In genomic region chr16:66717112-66717675, GRCh38 we compare ENCODE assay signal across 1 cellular context.
TF ChIP-seq lines count a peak whose summit lies in the region.

No MANE protein-coding gene starts in this region.

TF ChIP-seq in K562, 482 proteins besides CTCF, POLR2A, EP300 and RAD21 (continued from another document):
- no peak for TF ChIP-seq TFE3 (CRISPR knock-in tag; IDR thresholded peaks at IDR 0.05)
- no peak for TF ChIP-seq SRF (CRISPR knock-in tag; IDR thresholded peaks at IDR 0.05)
- TF ChIP-seq E2F8 (IDR thresholded peaks at IDR 0.05; ENCODE audit: low read depth, partially characterized antibody), result peak; percentile 51
- TF ChIP-seq ZNF609 (CRISPR knock-in tag; IDR thresholded peaks at IDR 0.05; ENCODE audit: borderline replicate concordance), result no peak
- no peak for TF ChIP-seq TGIF2 (CRISPR knock-in tag; IDR thresholded peaks at IDR 0.05)
- TF ChIP-seq HMGXB4 (CRISPR knock-in tag; IDR thresholded peaks at IDR 0.05), result no peak
- no peak for TF ChIP-seq FOXA3 (CRISPR knock-in tag; conservative IDR thresholded peaks at IDR 0.05 in 1 of 2, IDR thresholded peaks at IDR 0.05 in 1 of 2)
- no peak for TF ChIP-seq WHSC1 (IDR thresholded peaks at IDR 0.05; ENCODE audit: low read length)
- TF ChIP-seq SUPT5H (IDR thresholded peaks at IDR 0.05), result peak; percentile 62
- no peak for TF ChIP-seq ATF2 (CRISPR knock-in tag; IDR thresholded peaks at IDR 0.05)
- peak; percentile 26; the same call in 1 of the 2 replicates for TF ChIP-seq POLR2AphosphoS5 (IDR thresholded peaks at IDR 0.05; ENCODE audit: control insufficient read depth, insufficient read depth, low read depth, low read length)
- TF ChIP-seq SPI1 (IDR thresholded peaks at IDR 0.05; ENCODE audit: borderline replicate concordance, low read depth, low read length), result 0 out of 2 replicates have a peak, but pooled peaks have one; percentile 1
- no peak for TF ChIP-seq ZFP91 (CRISPR knock-in tag; IDR thresholded peaks at IDR 0.05)
- no peak for TF ChIP-seq KLF6 (CRISPR knock-in tag; IDR thresholded peaks at IDR 0.05; ENCODE audit: borderline replicate concordance)
- no peak for TF ChIP-seq SMARCA5 (IDR thresholded peaks at IDR 0.05)
- no peak for TF ChIP-seq NR4A1 (CRISPR knock-in tag; IDR thresholded peaks at IDR 0.05)
- no peak for TF ChIP-seq NR4A1 (tag; IDR thresholded peaks at IDR 0.05)
- TF ChIP-seq SP1 (CRISPR knock-in tag; IDR thresholded peaks at IDR 0.05), result 0 out of 2 replicates have a peak, but pooled peaks have one; percentile 27
- no peak for TF ChIP-seq RBM25 (IDR thresholded peaks at IDR 0.05; ENCODE audit: low read depth, low read length, severe bottlenecking)
- no peak for TF ChIP-seq ZNF512 (tag; IDR thresholded peaks at IDR 0.05)
- TF ChIP-seq CTBP1 (IDR thresholded peaks at IDR 0.05; ENCODE audit: borderline replicate concordance), result peak; percentile 57; the same call in 1 of the 2 replicates
- no peak for TF ChIP-seq LEF1 (IDR thresholded peaks at IDR 0.05)
- TF ChIP-seq CBX5 (IDR thresholded peaks at IDR 0.05; ENCODE audit: borderline replicate concordance, low read depth), result no peak
- TF ChIP-seq MYNN (IDR thresholded peaks at IDR 0.05), result 0 out of 2 replicates have a peak, but pooled peaks have one; percentile 30
- no peak for TF ChIP-seq MYNN (CRISPR knock-in tag; IDR thresholded peaks at IDR 0.05)
- no peak for TF ChIP-seq MBD2 (IDR thresholded peaks at IDR 0.05; ENCODE audit: borderline replicate concordance, low read depth)
- TF ChIP-seq CBX3 (IDR thresholded peaks at IDR 0.05; ENCODE audit: borderline replicate concordance in 1 of 2, low read length in 2 of 2), result peak in 1 of 2 experiments; percentile 72; a peak in 1 of 3 replicates
- TF ChIP-seq ZNF217 (CRISPR knock-in tag; IDR thresholded peaks at IDR 0.05), result no peak
- no peak for TF ChIP-seq NFE2L1 (tag; IDR thresholded peaks at IDR 0.05; ENCODE audit: borderline replicate concordance, low read depth)
TF ChIP-seq in K562: peak in this region for 20.
